Comparison of ENCODE assay signal across 12 cellular contexts in genomic region chr11:57793711-57794110, GRCh38. TPM values are rescaled to one million over a fixed set of nuclear protein-coding genes. Genes with fewer than 3 reads are reported as not detected.
DNase-seq lines count a peak whose midpoint lies in the region; ATAC-seq and TF ChIP-seq lines count a peak whose summit lies in the region.
"Had no signal": no experiment of that assay in that cellular context is flagged by ENCODE, and none has a peak within 500 bp of the region (broad histone marks: within the 10 kb centered on the region; RNA-seq: fewer than 3 reads in every experiment).

No MANE protein-coding gene starts in this region.

- H2AK5ac ChIP-seq in neuronal stem cell (ENCODE audit: low read depth, low read length), result no peak overlapping the region

- peak overlapping the region; percentile 79 for H3K4me3 Mint-ChIP-seq in activated CD4-positive, alpha-beta T cell treated with anti-CD3 and anti-CD28 coated beads, Interleukin-2, amount 10 ng/mL, durations not matched to agents 24 days and 14 days
- H3K4me3 Mint-ChIP-seq in activated B cell treated with CpG ODN at 0.5 μM for 24 hours, result no peak overlapping the region
- peak overlapping the region; percentile 63 to 77 for H3K4me3 Mint-ChIP-seq in stimulated activated naive CD8-positive, alpha-beta T cell treated with anti-CD3 and anti-CD28 coated beads, Interleukin-15, amount 100 ng/mL, for 72 hours

- no peak for TF ChIP-seq CTCF in activated B cell treated with CpG ODN at 0.5 μM for 24 hours (IDR thresholded peaks at IDR 0.05)
- TF ChIP-seq CTCF in foreskin keratinocyte (conservative IDR thresholded peaks at IDR 0.05), result no peak

- DNase-seq in activated CD4-positive, alpha-beta T cell treated with anti-CD3 and anti-CD28 coated beads, Interleukin-2, amount 10 ng/mL, durations not matched to agents 24 days and 14 days, result no peak
- DNase-seq in activated CD4-positive, alpha-beta T cell treated with anti-CD3 and anti-CD28 coated beads, Interleukin-2, amount 50 U/mL, for 48 hours, result no peak
- DNase-seq in activated B cell treated with CpG ODN at 0.5 μM for 24 hours (no peak), foreskin keratinocyte (no peak), DMS53 (lab: John Stamatoyannopoulos, UW) (no peak), neuronal stem cell (ENCODE audit: low spot score) (no peak), SKM-1 (lab: John Stamatoyannopoulos, UW; ENCODE audit: unreplicated experiment) (no peak)
- no peak for DNase-seq in stimulated activated naive CD8-positive, alpha-beta T cell treated with anti-CD3 and anti-CD28 coated beads, Interleukin-15, amount 100 ng/mL, for 72 hours
- DNase-seq: activated CD4-positive, alpha-beta T cell treated with anti-CD3 and anti-CD28 coated beads for 1 hour had no signal

- H3K27ac ChIP-seq in foreskin keratinocyte (peak overlapping the region; percentile 64), neuronal stem cell (replicated peaks; ENCODE audit: low read length) (no peak overlapping the region)

- H3K14ac ChIP-seq in neuronal stem cell (ENCODE audit: low read length), result no peak overlapping the region

- H2BK12ac ChIP-seq in neuronal stem cell (ENCODE audit: low read length), result no peak overlapping the region

- no peak overlapping the region for H3K18ac ChIP-seq in neuronal stem cell (ENCODE audit: low read length)

- H3K27ac Mint-ChIP-seq in activated CD4-positive, alpha-beta T cell treated with anti-CD3 and anti-CD28 coated beads, Interleukin-2, amount 10 ng/mL, durations not matched to agents 24 days and 14 days, result peak overlapping the region; percentile 74
- peak overlapping the region; percentile 90 for H3K27ac Mint-ChIP-seq in activated B cell treated with CpG ODN at 0.5 μM for 24 hours
- peak overlapping the region in 1 of 2 donors; percentile 91 for H3K27ac Mint-ChIP-seq in stimulated activated naive CD8-positive, alpha-beta T cell treated with anti-CD3 and anti-CD28 coated beads, Interleukin-15, amount 100 ng/mL, for 72 hours

- intact Hi-C loops in activated CD4-positive, alpha-beta T cell treated with anti-CD3 and anti-CD28 coated beads, Interleukin-2, amount 10 ng/mL, durations not matched to agents 24 days and 14 days (cut with micrococcal nuclease), result loop anchor here (2.0 kb wide), 5 partner anchors 81 to 785 kb away; partner anchors contain the start of genes MED19, TMX2, UBE2L6 and ZDHHC5
- intact Hi-C loops in activated B cell treated with CpG ODN at 0.5 μM for 24 hours (cut with micrococcal nuclease), result loop anchor here (1.0 to 5.0 kb wide), 4 partner anchors 8 to 784 kb away; partner anchors contain the start of genes LPXN, SLC43A3 and ZFP91

- ATAC-seq in activated B cell treated with CpG ODN at 0.5 μM for 24 hours (ENCODE audit: low read depth), result no peak
- no peak for ATAC-seq in foreskin keratinocyte
- no peak for ATAC-seq in stimulated activated naive CD8-positive, alpha-beta T cell treated with anti-CD3 and anti-CD28 coated beads, Interleukin-15, amount 100 ng/mL, for 72 hours

- peaks cover 42% of the 10 kb centered on the region for H3K4me1 Mint-ChIP-seq in activated CD4-positive, alpha-beta T cell treated with anti-CD3 and anti-CD28 coated beads, Interleukin-2, amount 10 ng/mL, durations not matched to agents 24 days and 14 days
- peaks cover 66% of the 10 kb centered on the region for H3K4me1 Mint-ChIP-seq in activated B cell treated with CpG ODN at 0.5 μM for 24 hours
- peaks cover 44% of the 10 kb centered on the region for H3K4me1 Mint-ChIP-seq in stimulated activated naive CD8-positive, alpha-beta T cell treated with anti-CD3 and anti-CD28 coated beads, Interleukin-15, amount 100 ng/mL, for 72 hours

- H3K9ac ChIP-seq in neuronal stem cell (ENCODE audit: low read depth, low read length, poor library complexity), result no peak overlapping the region

- CTCF ChIA-PET in activated B cell treated with CpG ODN at 0.5 μM for 24 hours (lab: Charles Lee), result no interaction called here

- peaks cover 30% of the 10 kb centered on the region for H3K4me1 ChIP-seq in foreskin keratinocyte
- no peaks in the 10 kb centered on the region for H3K4me1 ChIP-seq in neuronal stem cell (ENCODE audit: control insufficient read depth in 2 of 2, insufficient read depth in 1 of 2, low read depth in 1 of 2, low read length in 2 of 2)

- no peak overlapping the region for H3K4me2 ChIP-seq in neuronal stem cell (ENCODE audit: insufficient read depth, low read length, poor library complexity, severe bottlenecking)

- no peak overlapping the region for H4K8ac ChIP-seq in neuronal stem cell (ENCODE audit: low read depth, low read length)

- H2BK15ac ChIP-seq in neuronal stem cell (ENCODE audit: low read length), result no peak overlapping the region

- H2BK120ac ChIP-seq in neuronal stem cell (ENCODE audit: low read depth, low read length), result no peak overlapping the region

- H3K9me3 ChIP-seq in neuronal stem cell (replicated peaks in 1 of 2; ENCODE audit: control insufficient read depth in 2 of 2, insufficient read depth in 1 of 2, low read depth in 1 of 2, low read length in 2 of 2), result no peaks in the 10 kb centered on the region

- WGBS in neuronal stem cell (ENCODE audit: extremely low coverage in 2 of 2, insufficient read length in 2 of 2, insufficient replicate concordance in 1 of 2), 2 donors, result no CpG with 5 or more reads among the region's 7 CpGs

- POLR2A ChIA-PET in activated B cell treated with CpG ODN at 0.5 μM for 24 hours (lab: Charles Lee), result interaction anchor here (0.9 to 3.4 kb wide), 5 partner anchors 9 to 52 kb away, joined by 3 to 39 read pairs (median 6); partner anchors contain the start of genes BTBD18 and SELENOH

- H3K9me3 Mint-ChIP-seq in activated CD4-positive, alpha-beta T cell treated with anti-CD3 and anti-CD28 coated beads, Interleukin-2, amount 10 ng/mL, durations not matched to agents 24 days and 14 days, result no peaks in the 10 kb centered on the region
- no peaks in the 10 kb centered on the region for H3K9me3 Mint-ChIP-seq in activated B cell treated with CpG ODN at 0.5 μM for 24 hours
- H3K9me3 Mint-ChIP-seq in stimulated activated naive CD8-positive, alpha-beta T cell treated with anti-CD3 and anti-CD28 coated beads, Interleukin-15, amount 100 ng/mL, for 72 hours, result no peaks in the 10 kb centered on the region

- no peak overlapping the region for H3K23ac ChIP-seq in neuronal stem cell (ENCODE audit: low read depth, low read length, poor library complexity)

- no peak overlapping the region for H2AFZ ChIP-seq in neuronal stem cell (ENCODE audit: low read length)

- H3K79me1 ChIP-seq in neuronal stem cell (ENCODE audit: low read depth, low read length), result peaks cover 4% of the 10 kb centered on the region

- H4K91ac ChIP-seq in neuronal stem cell (ENCODE audit: low read depth, low read length, poor library complexity), result no peak overlapping the region

- peaks cover 21% of the 10 kb centered on the region for H3K36me3 Mint-ChIP-seq in activated CD4-positive, alpha-beta T cell treated with anti-CD3 and anti-CD28 coated beads, Interleukin-2, amount 10 ng/mL, durations not matched to agents 24 days and 14 days (ENCODE audit: low read depth)
- peaks cover 28% of the 10 kb centered on the region for H3K36me3 Mint-ChIP-seq in activated B cell treated with CpG ODN at 0.5 μM for 24 hours (ENCODE audit: low read depth)

- no peak overlapping the region for H2BK5ac ChIP-seq in neuronal stem cell (ENCODE audit: low read length)

- no peaks in the 10 kb centered on the region for H3K27me3 ChIP-seq in foreskin keratinocyte
- no peaks in the 10 kb centered on the region for H3K27me3 ChIP-seq in neuronal stem cell (ENCODE audit: control insufficient read depth in 3 of 3, insufficient read depth in 3 of 3, low read depth in 1 of 3, low read length in 3 of 3)

- no peak overlapping the region for H3K4me3 ChIP-seq in neuronal stem cell (ENCODE audit: low read length in 2 of 2)

- peaks cover 21 to 89% of the 10 kb centered on the region in 2 donors for H3K36me3 ChIP-seq in neuronal stem cell (replicated peaks in 1 of 2; ENCODE audit: control insufficient read depth in 2 of 2, insufficient read depth in 2 of 2, low read length in 2 of 2)

- no peaks in the 10 kb centered on the region for H3K27me3 Mint-ChIP-seq in activated CD4-positive, alpha-beta T cell treated with anti-CD3 and anti-CD28 coated beads, Interleukin-2, amount 10 ng/mL, durations not matched to agents 24 days and 14 days
- no peaks in the 10 kb centered on the region for H3K27me3 Mint-ChIP-seq in activated B cell treated with CpG ODN at 0.5 μM for 24 hours
- no peaks in the 10 kb centered on the region for H3K27me3 Mint-ChIP-seq in stimulated activated naive CD8-positive, alpha-beta T cell treated with anti-CD3 and anti-CD28 coated beads, Interleukin-15, amount 100 ng/mL, for 72 hours

- no peak overlapping the region for H3K4ac ChIP-seq in neuronal stem cell (ENCODE audit: low read length)

RNA-seq across cellular contexts. Expression of gene CTNND1, which starts 32.1 kb away (rescaled TPM):
- 4.9 and 6.0 TPM in 2 replicates for total RNA-seq in activated CD4-positive, alpha-beta T cell treated with anti-CD3 and anti-CD28 coated beads, Interleukin-2, amount 10 ng/mL, durations not matched to agents 24 days and 14 days
- total RNA-seq in activated B cell treated with CpG ODN at 0.5 μM for 24 hours, result 34.2 and 42.3 TPM in 2 replicates
- 111 and 115 TPM in 2 replicates for total RNA-seq in foreskin keratinocyte
- 40.3 and 43.9 TPM in 2 replicates for polyA plus RNA-seq in foreskin keratinocyte
- 80.5 TPM for polyA plus RNA-seq in neuronal stem cell (2013, experiment 1 of 2)
- polyA plus RNA-seq in neuronal stem cell (2013, experiment 2 of 2), result 79.9 TPM

RNA-seq across cellular contexts. Expression of gene BTBD18, which starts 42.1 kb away (rescaled TPM):
- total RNA-seq in activated CD4-positive, alpha-beta T cell treated with anti-CD3 and anti-CD28 coated beads, Interleukin-2, amount 10 ng/mL, durations not matched to agents 24 days and 14 days, result not detected in 2 replicates
- total RNA-seq in activated B cell treated with CpG ODN at 0.5 μM for 24 hours (not detected in 2 replicates), foreskin keratinocyte (not detected in 2 replicates)
- not detected in 2 replicates for polyA plus RNA-seq in foreskin keratinocyte
- polyA plus RNA-seq in neuronal stem cell (2013, experiment 1 of 2), result not detected
- not detected for polyA plus RNA-seq in neuronal stem cell (2013, experiment 2 of 2)
- total RNA-seq: HT-29, mesenteric fat pad, subcutaneous adipose tissue had no signal

RNA-seq across cellular contexts. Expression of gene SELENOH, which starts 52.4 kb away (rescaled TPM):
- 211 and 216 TPM in 2 replicates for total RNA-seq in activated CD4-positive, alpha-beta T cell treated with anti-CD3 and anti-CD28 coated beads, Interleukin-2, amount 10 ng/mL, durations not matched to agents 24 days and 14 days
- total RNA-seq in activated B cell treated with CpG ODN at 0.5 μM for 24 hours (210 and 224 TPM in 2 replicates), foreskin keratinocyte (127 and 132 TPM in 2 replicates)
- 193 and 196 TPM in 2 replicates for polyA plus RNA-seq in foreskin keratinocyte
- 227 TPM for polyA plus RNA-seq in neuronal stem cell (2013, experiment 1 of 2)
- 230 TPM for polyA plus RNA-seq in neuronal stem cell (2013, experiment 2 of 2)
